ENCODE assay signal across 18 cellular contexts in the genomic region with DNA sequence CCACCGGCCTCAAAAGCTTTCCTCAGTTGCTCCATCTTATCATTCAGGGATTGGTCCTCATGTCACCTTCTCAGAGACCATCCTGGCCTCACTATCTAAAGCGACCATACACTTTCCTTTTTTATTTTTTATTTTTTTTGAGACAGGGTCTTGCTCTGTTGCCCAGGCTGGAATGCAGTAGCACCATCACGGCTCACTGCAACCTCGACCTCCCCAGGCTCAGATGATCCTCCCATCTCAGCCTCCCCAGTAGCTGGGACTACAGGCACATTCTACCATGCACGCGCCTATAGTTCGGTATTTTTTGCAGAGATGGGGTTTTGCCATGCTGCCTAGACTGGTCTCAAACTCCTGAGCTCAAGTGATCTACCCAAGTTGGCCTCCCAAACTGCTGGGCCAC. TPM values are rescaled to one million over a fixed set of nuclear protein-coding genes. Genes with fewer than 3 reads are reported as not detected.
DNase-seq lines count a peak whose midpoint lies in the region; ATAC-seq and TF ChIP-seq lines count a peak whose summit lies in the region.
"Had no signal": no experiment of that assay in that cellular context is flagged by ENCODE, and none has a peak within 500 bp of the region (broad histone marks: within the 10 kb centered on the region; RNA-seq: fewer than 3 reads in every experiment).

No MANE protein-coding gene starts in this region.

- H3K36me3 Mint-ChIP-seq in activated T-cell treated with anti-CD3 and anti-CD28 coated beads, Interleukin-2, amount 50 U/mL, for 72 hours (ENCODE audit: insufficient read depth in 2 of 2), result peaks cover 8 to 12% of the 10 kb centered on the region in 2 donors
- peaks cover 2% of the 10 kb centered on the region for H3K36me3 Mint-ChIP-seq in activated T-cell treated with anti-CD3 and anti-CD28 coated beads, Interleukin-2, amount 50 U/mL, for 4 hours (ENCODE audit: insufficient read depth)
- H3K36me3 Mint-ChIP-seq in activated T-helper 1 cell treated with anti-CD3 and anti-CD28 coated beads, Interleukin-12 subunit alpha, Interleukin-12 subunit beta, Interleukin-2, Interleukin-4 antibody, amounts not matched to agents 30 ng/mL and 10 ng/mL and 1 ng/mL, durations not matched to agents 14 hours and 24 hours and 36 hours (ENCODE audit: low read depth), result peaks cover 22% of the 10 kb centered on the region
- peaks cover 8% of the 10 kb centered on the region for H3K36me3 Mint-ChIP-seq in neural crest cell (ENCODE audit: low read depth)

- TF ChIP-seq POLR2A in body of pancreas (IDR thresholded peaks at IDR 0.05), result no peak

- CTCF ChIA-PET in HEK293 (lab: Yijun Ruan, JAX), result interaction anchor here (0.5 to 1.0 kb wide), 2 partner anchors 9 to 201 kb away, joined by 3 to 4 read pairs; no protein-coding TSS in a partner anchor

- intact Hi-C loops in activated T-helper 1 cell treated with anti-CD3 and anti-CD28 coated beads, Interleukin-12 subunit alpha, Interleukin-12 subunit beta, Interleukin-2, Interleukin-4 antibody, amounts not matched to agents 30 ng/mL and 10 ng/mL and 1 ng/mL, durations not matched to agents 14 hours and 24 hours and 36 hours (cut with micrococcal nuclease), result loop anchor here (5.0 kb wide), 1 partner anchor 91 kb away; a partner anchor contains a TSS
- intact Hi-C loops in body of pancreas (cut with DNase I), result no loop called here

- TF ChIP-seq CTCF in HEK293 (tag by site-specific recombination; IDR thresholded peaks at IDR 0.05), result no peak
- no peak for TF ChIP-seq CTCF in neural crest cell (conservative IDR thresholded peaks at IDR 0.05)
- TF ChIP-seq CTCF in body of pancreas (IDR thresholded peaks at IDR 0.05), result no peak

- H3K4me3 ChIP-seq in HEK293 (ENCODE audit: low read depth, low read length), result no peak overlapping the region
- no peak overlapping the region for H3K4me3 ChIP-seq in body of pancreas
- H3K4me3 ChIP-seq: A549; BLaER1 treated with 17β-estradiol and CSF1 and Interleukin-3, amounts not matched to agents 10 nM and 100 nM; SJSA1 had no signal

- DNase-seq in activated T-cell treated with anti-CD3 and anti-CD28 coated beads, Interleukin-2, amount 50 U/mL, for 72 hours, result no peak
- no peak for DNase-seq in activated T-cell treated with anti-CD3 and anti-CD28 coated beads, Interleukin-2, amount 50 U/mL, for 4 hours
- DNase-seq in activated T-helper 1 cell treated with anti-CD3 and anti-CD28 coated beads, Interleukin-12 subunit alpha, Interleukin-12 subunit beta, Interleukin-2, Interleukin-4 antibody, amounts not matched to agents 30 ng/mL and 10 ng/mL and 1 ng/mL, durations not matched to agents 14 hours and 24 hours and 36 hours (ENCODE audit: low spot score), result no peak
- DNase-seq in neural crest cell (ENCODE audit: low read depth, low spot score) (no peak), body of pancreas (no peak)
- DNase-seq: Caco-2, HCEC 1CT, KBM-7, MV-4-11, NCI-H187 treated with DMSO at 0.1 percent for 48 hours, NCI-H526 treated with DMSO at 0.1 percent for 48 hours, PC-3 had no signal

- POLR2A ChIA-PET in HEK293 (lab: Yijun Ruan, JAX), result no interaction called here

- 90 to 92% methylated on average over 7 of the region's 7 CpGs for WGBS in body of pancreas, 2 donors

- no peaks in the 10 kb centered on the region; a peak in 1 of 3 replicates for H3K36me3 ChIP-seq in HEK293 (ENCODE audit: control insufficient read depth in 2 of 2, insufficient read depth in 1 of 2, low read length in 2 of 2)
- H3K36me3 ChIP-seq in body of pancreas (replicated peaks in 1 of 2; ENCODE audit: insufficient read depth in 1 of 2, low read depth in 2 of 2), result no peaks in the 10 kb centered on the region

- no peak overlapping the region for H3K27ac ChIP-seq in HEK293 (ENCODE audit: extremely low read depth, low read depth, low read length)
- peak overlapping the region in 1 of 4 donors; percentile 28 for H3K27ac ChIP-seq in body of pancreas
- H3K27ac ChIP-seq: BLaER1 treated with 17β-estradiol and CSF1 and Interleukin-3, amounts not matched to agents 10 nM and 100 nM had no signal

- H3K27me3 ChIP-seq in body of pancreas, result no peaks in the 10 kb centered on the region
- H3K27me3 ChIP-seq: SJSA1 had no signal

- 0 out of 2 replicates have a peak, but pooled peaks cover 3% of the 10 kb centered on the region for H3K4me1 ChIP-seq in HEK293 (ENCODE audit: control insufficient read depth, insufficient read depth, low read length)
- peaks cover 63% of the 10 kb centered on the region for H3K4me1 ChIP-seq in body of pancreas

- H3K4me1 Mint-ChIP-seq in activated T-cell treated with anti-CD3 and anti-CD28 coated beads, Interleukin-2, amount 50 U/mL, for 72 hours (ENCODE audit: low read depth), result peaks cover 45% of the 10 kb centered on the region
- peaks cover 36% of the 10 kb centered on the region for H3K4me1 Mint-ChIP-seq in activated T-cell treated with anti-CD3 and anti-CD28 coated beads, Interleukin-2, amount 50 U/mL, for 4 hours (ENCODE audit: low read depth)
- peaks cover 47% of the 10 kb centered on the region for H3K4me1 Mint-ChIP-seq in activated T-helper 1 cell treated with anti-CD3 and anti-CD28 coated beads, Interleukin-12 subunit alpha, Interleukin-12 subunit beta, Interleukin-2, Interleukin-4 antibody, amounts not matched to agents 30 ng/mL and 10 ng/mL and 1 ng/mL, durations not matched to agents 14 hours and 24 hours and 36 hours (ENCODE audit: low read depth)
- peaks cover 30% of the 10 kb centered on the region for H3K4me1 Mint-ChIP-seq in neural crest cell

- no peaks in the 10 kb centered on the region for H3K9me3 ChIP-seq in HEK293 (ENCODE audit: control insufficient read depth, insufficient read depth, low read depth, low read length)
- H3K9me3 ChIP-seq in body of pancreas, result no peaks in the 10 kb centered on the region
- H3K9me3 ChIP-seq: A549; BLaER1 treated with 17β-estradiol and CSF1 and Interleukin-3, amounts not matched to agents 10 nM and 100 nM; Caco-2; SJSA1 had no signal

- H3K27me3 Mint-ChIP-seq in activated T-cell treated with anti-CD3 and anti-CD28 coated beads, Interleukin-2, amount 50 U/mL, for 72 hours (ENCODE audit: low read depth), result no peaks in the 10 kb centered on the region
- no peaks in the 10 kb centered on the region for H3K27me3 Mint-ChIP-seq in activated T-cell treated with anti-CD3 and anti-CD28 coated beads, Interleukin-2, amount 50 U/mL, for 4 hours (ENCODE audit: low read depth)
- no peaks in the 10 kb centered on the region for H3K27me3 Mint-ChIP-seq in activated T-helper 1 cell treated with anti-CD3 and anti-CD28 coated beads, Interleukin-12 subunit alpha, Interleukin-12 subunit beta, Interleukin-2, Interleukin-4 antibody, amounts not matched to agents 30 ng/mL and 10 ng/mL and 1 ng/mL, durations not matched to agents 14 hours and 24 hours and 36 hours (ENCODE audit: insufficient read depth)
- peaks cover 2% of the 10 kb centered on the region for H3K27me3 Mint-ChIP-seq in neural crest cell (ENCODE audit: low read depth)

- peak overlapping the region; percentile 21 for H3K27ac Mint-ChIP-seq in activated T-cell treated with anti-CD3 and anti-CD28 coated beads, Interleukin-2, amount 50 U/mL, for 72 hours
- peak overlapping the region; percentile 26 for H3K27ac Mint-ChIP-seq in activated T-helper 1 cell treated with anti-CD3 and anti-CD28 coated beads, Interleukin-12 subunit alpha, Interleukin-12 subunit beta, Interleukin-2, Interleukin-4 antibody, amounts not matched to agents 30 ng/mL and 10 ng/mL and 1 ng/mL, durations not matched to agents 14 hours and 24 hours and 36 hours
- H3K27ac Mint-ChIP-seq in neural crest cell (ENCODE audit: unreplicated experiment), result no peak overlapping the region

- ATAC-seq in activated T-cell treated with anti-CD3 and anti-CD28 coated beads, Interleukin-2, amount 50 U/mL, for 72 hours (replicated peaks in 1 of 2), result no peak
- no peak for ATAC-seq in activated T-cell treated with anti-CD3 and anti-CD28 coated beads, Interleukin-2, amount 50 U/mL, for 4 hours
- ATAC-seq in GM21786 (IDR thresholded peaks at IDR 0.05; ENCODE audit: unreplicated experiment) (no peak), GM19397 (IDR thresholded peaks at IDR 0.05; ENCODE audit: unreplicated experiment) (no peak), body of pancreas (no peak)
- ATAC-seq: A549, PC-3 had no signal

- H3K9me3 Mint-ChIP-seq in activated T-cell treated with anti-CD3 and anti-CD28 coated beads, Interleukin-2, amount 50 U/mL, for 72 hours, result no peaks in the 10 kb centered on the region
- H3K9me3 Mint-ChIP-seq in activated T-cell treated with anti-CD3 and anti-CD28 coated beads, Interleukin-2, amount 50 U/mL, for 4 hours, result no peaks in the 10 kb centered on the region
- no peaks in the 10 kb centered on the region for H3K9me3 Mint-ChIP-seq in activated T-helper 1 cell treated with anti-CD3 and anti-CD28 coated beads, Interleukin-12 subunit alpha, Interleukin-12 subunit beta, Interleukin-2, Interleukin-4 antibody, amounts not matched to agents 30 ng/mL and 10 ng/mL and 1 ng/mL, durations not matched to agents 14 hours and 24 hours and 36 hours
- peaks cover 2% of the 10 kb centered on the region for H3K9me3 Mint-ChIP-seq in neural crest cell

- H3K4me3 Mint-ChIP-seq in activated T-cell treated with anti-CD3 and anti-CD28 coated beads, Interleukin-2, amount 50 U/mL, for 72 hours, result no peak overlapping the region
- no peak overlapping the region for H3K4me3 Mint-ChIP-seq in activated T-cell treated with anti-CD3 and anti-CD28 coated beads, Interleukin-2, amount 50 U/mL, for 4 hours
- H3K4me3 Mint-ChIP-seq in activated T-helper 1 cell treated with anti-CD3 and anti-CD28 coated beads, Interleukin-12 subunit alpha, Interleukin-12 subunit beta, Interleukin-2, Interleukin-4 antibody, amounts not matched to agents 30 ng/mL and 10 ng/mL and 1 ng/mL, durations not matched to agents 14 hours and 24 hours and 36 hours, result no peak overlapping the region
- H3K4me3 Mint-ChIP-seq in neural crest cell, result peak overlapping the region; percentile 92

RNA-seq across cellular contexts. Expression of a gene that starts 2.8 kb away (rescaled TPM):
- total RNA-seq in activated T-cell treated with anti-CD3 and anti-CD28 coated beads, Interleukin-2, amount 50 U/mL, for 72 hours, result 10 to 100 TPM; 41.6 to 69.7 TPM
- total RNA-seq in activated T-cell treated with anti-CD3 and anti-CD28 coated beads, Interleukin-2, amount 50 U/mL, for 4 hours, result 10 to 100 TPM; 48.1 to 67.7 (median 52.0) TPM
- 122 and 127 TPM in 2 replicates for total RNA-seq in activated T-helper 1 cell treated with anti-CD3 and anti-CD28 coated beads, Interleukin-12 subunit alpha, Interleukin-12 subunit beta, Interleukin-2, Interleukin-4 antibody, amounts not matched to agents 30 ng/mL and 10 ng/mL and 1 ng/mL, durations not matched to agents 14 hours and 24 hours and 36 hours
- total RNA-seq in neural crest cell, result 77.3 and 78.6 TPM in 2 replicates
- 10 to 100 TPM; 28.7 to 48.0 TPM for total RNA-seq in body of pancreas

RNA-seq across cellular contexts. Expression of a gene that starts 41.7 kb away (rescaled TPM):
- 10 to 100 TPM; 43.3 to 56.6 TPM for total RNA-seq in activated T-cell treated with anti-CD3 and anti-CD28 coated beads, Interleukin-2, amount 50 U/mL, for 72 hours
- total RNA-seq in activated T-cell treated with anti-CD3 and anti-CD28 coated beads, Interleukin-2, amount 50 U/mL, for 4 hours, result 10 to 100 TPM; 51.5 to 64.2 (median 51.6) TPM
- 73.8 and 87.0 TPM in 2 replicates for total RNA-seq in activated T-helper 1 cell treated with anti-CD3 and anti-CD28 coated beads, Interleukin-12 subunit alpha, Interleukin-12 subunit beta, Interleukin-2, Interleukin-4 antibody, amounts not matched to agents 30 ng/mL and 10 ng/mL and 1 ng/mL, durations not matched to agents 14 hours and 24 hours and 36 hours
- total RNA-seq in neural crest cell (52.6 and 53.0 TPM in 2 replicates), body of pancreas (1 to 10 TPM; 4.6 to 6.2 TPM)

RNA-seq across cellular contexts. Expression of a gene that starts 45.6 kb away (rescaled TPM):
- 1 to 10 TPM; 3.1 to 4.5 TPM for total RNA-seq in activated T-cell treated with anti-CD3 and anti-CD28 coated beads, Interleukin-2, amount 50 U/mL, for 72 hours
- 1 to 10 TPM; 3.6 to 4.3 (median 3.6) TPM for total RNA-seq in activated T-cell treated with anti-CD3 and anti-CD28 coated beads, Interleukin-2, amount 50 U/mL, for 4 hours
- 15.1 and 16.0 TPM in 2 replicates for total RNA-seq in activated T-helper 1 cell treated with anti-CD3 and anti-CD28 coated beads, Interleukin-12 subunit alpha, Interleukin-12 subunit beta, Interleukin-2, Interleukin-4 antibody, amounts not matched to agents 30 ng/mL and 10 ng/mL and 1 ng/mL, durations not matched to agents 14 hours and 24 hours and 36 hours
- 26.8 and 30.1 TPM in 2 replicates for total RNA-seq in neural crest cell
- 10 to 100 TPM; 20.4 to 41.0 TPM for total RNA-seq in body of pancreas
